Comparison of ENCODE assay signal across 13 cellular contexts in genomic region chr17:4599505-4600281, GRCh38. TPM values are rescaled to one million over a fixed set of nuclear protein-coding genes. Genes with fewer than 3 reads are reported as not detected.
A peak's percentile ranks its signal among the peaks of the same experiment; 100 is the strongest.
DNase-seq lines count a peak whose midpoint lies in the region; ATAC-seq and TF ChIP-seq lines count a peak whose summit lies in the region.
"Had no signal": no experiment of that assay in that cellular context is flagged by ENCODE, and none has a peak within 500 bp of the region (broad histone marks: within the 10 kb centered on the region; RNA-seq: fewer than 3 reads in every experiment).

No MANE protein-coding gene starts in this region.

- POLR2A ChIA-PET in RWPE1 (lab: Yijun Ruan, JAX; ENCODE audit: low non-redundant PET), result no interaction called here
- POLR2A ChIA-PET in naive thymus-derived CD8-positive, alpha-beta T cell (lab: Charles Lee), result interaction anchor here (0.7 kb wide), 1 partner anchor 178 kb away, joined by 3 read pairs; no protein-coding TSS in a partner anchor

- 0 out of 2 replicates have a peak, but pooled peaks cover 9% of the 10 kb centered on the region for H3F3A ChIP-seq in GM23338 (replicated peaks; ENCODE audit: low read depth)
- peaks cover 29% of the 10 kb centered on the region for H3F3A ChIP-seq in neural progenitor cell (ENCODE audit: low read depth)

- DNase-seq in GM23338 (ENCODE audit: low spot score), result peak; percentile 74
- DNase-seq in Peyer's patch, result no peak
- DNase-seq in fibroblast of villous mesenchyme (ENCODE audit: low read depth), result peak; percentile 83
- DNase-seq in neural progenitor cell (ENCODE audit: low spot score), result peak; percentile 70
- no peak for DNase-seq in RWPE1 (ENCODE audit: low spot score)
- no peak for DNase-seq in naive thymus-derived CD8-positive, alpha-beta T cell
- DNase-seq in central memory CD4-positive, alpha-beta T cell, result no peak
- DNase-seq in RKO (ENCODE audit: low spot score), result no peak
- DNase-seq: activated B cell treated with CpG ODN at 0.5 μM for 24 hours; CD4-positive, alpha-beta T cell; midbrain; NCI-H446 treated with DMSO at 0.1 percent for 48 hours had no signal

- peaks cover 20% of the 10 kb centered on the region for H3K27me3 Mint-ChIP-seq in GM23338 (ENCODE audit: insufficient read depth, low read depth, poor library complexity)
- H3K27me3 Mint-ChIP-seq in neural progenitor cell (ENCODE audit: insufficient read depth, low read depth), result peaks cover 5% of the 10 kb centered on the region
- peaks cover 0 to 20% (median 3%) of the 10 kb centered on the region in 5 donors for H3K27me3 Mint-ChIP-seq in naive thymus-derived CD8-positive, alpha-beta T cell

- H3K36me3 Mint-ChIP-seq in GM23338 (ENCODE audit: low read depth) (no peaks in the 10 kb centered on the region), neural progenitor cell (peaks cover 2% of the 10 kb centered on the region)
- no peaks in the 10 kb centered on the region for H3K36me3 Mint-ChIP-seq in naive thymus-derived CD8-positive, alpha-beta T cell

- H2AFZ ChIP-seq in GM23338 (peak overlapping the region; percentile 94; the same call in 1 of the 2 replicates), neural progenitor cell (replicated peaks) (peak overlapping the region; percentile 26)

- H3K4me2 ChIP-seq in GM23338 (peak overlapping the region; percentile 74), neural progenitor cell (peak overlapping the region; percentile 75)

- H3K4me1 Mint-ChIP-seq in GM23338, result peaks cover 38% of the 10 kb centered on the region
- peaks cover 39% of the 10 kb centered on the region for H3K4me1 Mint-ChIP-seq in neural progenitor cell
- H3K4me1 Mint-ChIP-seq in naive thymus-derived CD8-positive, alpha-beta T cell, result peaks cover 0 to 7% (median 4%) of the 10 kb centered on the region in 4 donors

- H3K36me3 ChIP-seq in GM23338 (ENCODE audit: insufficient read depth) (no peaks in the 10 kb centered on the region), Peyer's patch (no peaks in the 10 kb centered on the region), neural progenitor cell (no peaks in the 10 kb centered on the region)

- H3K27me3 ChIP-seq in GM23338 (ENCODE audit: insufficient read depth), result no peaks in the 10 kb centered on the region
- H3K27me3 ChIP-seq in Peyer's patch, result no peaks in the 10 kb centered on the region
- H3K27me3 ChIP-seq in neural progenitor cell, result no peaks in the 10 kb centered on the region

- H3K4me3 ChIP-seq in GM23338, result peak overlapping the region; percentile 45
- H3K4me3 ChIP-seq in Peyer's patch, result no peak overlapping the region
- H3K4me3 ChIP-seq in fibroblast of villous mesenchyme (ENCODE audit: low read depth, low read length), result no peak overlapping the region
- peak overlapping the region; percentile 25 for H3K4me3 ChIP-seq in neural progenitor cell

- peak overlapping the region; percentile 73 for H3K27ac Mint-ChIP-seq in GM23338
- peak overlapping the region; percentile 83 for H3K27ac Mint-ChIP-seq in neural progenitor cell
- peak overlapping the region in 1 of 10 donors; percentile 49 for H3K27ac Mint-ChIP-seq in naive thymus-derived CD8-positive, alpha-beta T cell
- H3K27ac Mint-ChIP-seq: activated B cell treated with CpG ODN at 0.5 μM for 24 hours; CD4-positive, alpha-beta T cell had no signal

- H3K4me3 Mint-ChIP-seq in GM23338, result peak overlapping the region; percentile 61
- H3K4me3 Mint-ChIP-seq in neural progenitor cell, result peak overlapping the region; percentile 69
- no peak overlapping the region for H3K4me3 Mint-ChIP-seq in naive thymus-derived CD8-positive, alpha-beta T cell
- H3K4me3 Mint-ChIP-seq: activated B cell treated with CpG ODN at 0.5 μM for 24 hours; CD4-positive, alpha-beta T cell had no signal

- H3K4me1 ChIP-seq in GM23338 (ENCODE audit: insufficient read depth) (peaks cover 25% of the 10 kb centered on the region), Peyer's patch (peaks cover 0 to 8% (median 0%) of the 10 kb centered on the region in 4 donors), neural progenitor cell (peaks cover 25% of the 10 kb centered on the region)

- no peak for TF ChIP-seq CTCF in GM23338 (conservative IDR thresholded peaks at IDR 0.05; ENCODE audit: low read depth in 2 of 2)
- no peak for TF ChIP-seq CTCF in Peyer's patch (IDR thresholded peaks at IDR 0.05)
- no peak for TF ChIP-seq CTCF in fibroblast of villous mesenchyme (IDR thresholded peaks at IDR 0.05; ENCODE audit: insufficient read depth, low read depth, low read length)
- no peak for TF ChIP-seq CTCF in neural progenitor cell (IDR thresholded peaks at IDR 0.05)
- no peak for TF ChIP-seq CTCF in RWPE1 (conservative IDR thresholded peaks at IDR 0.05; ENCODE audit: low read depth)

- CTCF ChIA-PET in RWPE1 (lab: Yijun Ruan, JAX), result interaction anchor here (0.5 to 2.4 kb wide), 3 partner anchors 33 to 606 kb away, joined by 3 to 7 read pairs (median 5); no protein-coding TSS in a partner anchor

- no peaks in the 10 kb centered on the region for H3K9me2 ChIP-seq in GM23338 (ENCODE audit: insufficient read depth)

- no peak overlapping the region for H3K27ac ChIP-seq in GM23338 (ENCODE audit: low read depth)
- peak overlapping the region in 3 of 4 donors; percentile 46 to 57 (median 57) for H3K27ac ChIP-seq in Peyer's patch
- H3K27ac ChIP-seq in neural progenitor cell, result no peak overlapping the region
- no peak overlapping the region for H3K27ac ChIP-seq in RWPE1

- H3K9ac ChIP-seq in neural progenitor cell, result no peak overlapping the region

- H4K20me1 ChIP-seq in GM23338 (replicated peaks; ENCODE audit: insufficient read depth) (no peaks in the 10 kb centered on the region), neural progenitor cell (ENCODE audit: low read depth) (no peaks in the 10 kb centered on the region)

- H3K9me3 ChIP-seq in Peyer's patch, result no peaks in the 10 kb centered on the region
- H3K9me3 ChIP-seq in neural progenitor cell (ENCODE audit: low read depth), result no peaks in the 10 kb centered on the region

- ATAC-seq in GM23338, result peak; percentile 70
- no peak for ATAC-seq in naive thymus-derived CD8-positive, alpha-beta T cell

- TF ChIP-seq POLR2A in Peyer's patch (IDR thresholded peaks at IDR 0.05), result no peak

- no peaks in the 10 kb centered on the region for H3K79me2 ChIP-seq in GM23338 (replicated peaks; ENCODE audit: insufficient read depth)
- no peaks in the 10 kb centered on the region for H3K79me2 ChIP-seq in neural progenitor cell (ENCODE audit: low read depth)

- no peaks in the 10 kb centered on the region for H3K9me3 Mint-ChIP-seq in GM23338
- no peaks in the 10 kb centered on the region for H3K9me3 Mint-ChIP-seq in neural progenitor cell
- H3K9me3 Mint-ChIP-seq in naive thymus-derived CD8-positive, alpha-beta T cell, result no peaks in the 10 kb centered on the region
- H3K9me3 Mint-ChIP-seq: activated B cell treated with CpG ODN at 0.5 μM for 24 hours; CD4-positive, alpha-beta T cell had no signal

RNA-seq across cellular contexts. Expression of gene SMTNL2, which starts 15.4 kb away (rescaled TPM):
- total RNA-seq in GM23338 (2014; rRNA removed; shearing (Covaris generic)), result 1.7 and 4.3 TPM in 2 replicates
- polyA plus RNA-seq in GM23338 (2016; fragmentation: Nextera tagmentation; extraction: Ambion mirVana), result 1.3 and 3.1 TPM in 2 replicates
- total RNA-seq in Peyer's patch (1 to 10 TPM in 1 of 4 donors, not detected in 3; 1.2 TPM), fibroblast of villous mesenchyme (not detected in 2 replicates), neural progenitor cell (ENCODE audit: low replicate concordance) (3.0 and 5.2 TPM in 2 replicates)
- total RNA-seq in naive thymus-derived CD8-positive, alpha-beta T cell, result not detected
- polyA plus RNA-seq in naive thymus-derived CD8-positive, alpha-beta T cell, result not detected
- total RNA-seq: activated B cell treated with CpG ODN at 0.5 μM for 24 hours; bronchial epithelial cell; CD4-positive, alpha-beta T cell had no signal

RNA-seq across cellular contexts. Expression of gene GGT6, which starts 39.3 kb away (rescaled TPM):
- 0.24 TPM in 1 of 2 replicates, not detected in the other for total RNA-seq in GM23338 (2014; rRNA removed; shearing (Covaris generic))
- 0.12 TPM in 1 of 2 replicates, not detected in the other for polyA plus RNA-seq in GM23338 (2016; fragmentation: Nextera tagmentation; extraction: Ambion mirVana)
- total RNA-seq in Peyer's patch (100 to 1,000 TPM in 2 of 4 donors, 10 to 100 TPM in 2; 26.4 to 199 (median 119) TPM), fibroblast of villous mesenchyme (not detected in 2 replicates), neural progenitor cell (ENCODE audit: low replicate concordance) (not detected in 2 replicates)
- not detected for total RNA-seq in naive thymus-derived CD8-positive, alpha-beta T cell
- not detected for polyA plus RNA-seq in naive thymus-derived CD8-positive, alpha-beta T cell
- total RNA-seq: activated B cell treated with CpG ODN at 0.5 μM for 24 hours; CD4-positive, alpha-beta T cell had no signal

RNA-seq across cellular contexts. Expression of gene ALOX15, which starts 41.8 kb away (rescaled TPM):
- 1.1 and 1.4 TPM in 2 replicates for total RNA-seq in GM23338 (2014; rRNA removed; shearing (Covaris generic))
- 0.28 and 1.2 TPM in 2 replicates for polyA plus RNA-seq in GM23338 (2016; fragmentation: Nextera tagmentation; extraction: Ambion mirVana)
- total RNA-seq in Peyer's patch, result not detected
- total RNA-seq in fibroblast of villous mesenchyme, result not detected in 2 replicates
- total RNA-seq in neural progenitor cell (ENCODE audit: low replicate concordance), result 0.12 TPM in 1 of 2 replicates, not detected in the other
- under 1 TPM; 0.60 TPM for total RNA-seq in naive thymus-derived CD8-positive, alpha-beta T cell
- not detected for polyA plus RNA-seq in naive thymus-derived CD8-positive, alpha-beta T cell
- total RNA-seq: activated B cell treated with CpG ODN at 0.5 μM for 24 hours, bronchial epithelial cell had no signal

RNA-seq across cellular contexts. Expression of gene MYBBP1A, which starts 44.5 kb away (rescaled TPM):
- total RNA-seq in GM23338 (2014; rRNA removed; shearing (Covaris generic)), result 169 and 213 TPM in 2 replicates
- 66.4 and 70.7 TPM in 2 replicates for polyA plus RNA-seq in GM23338 (2016; fragmentation: Nextera tagmentation; extraction: Ambion mirVana)
- total RNA-seq in Peyer's patch, result 100 to 1,000 TPM in 2 of 4 donors, 10 to 100 TPM in 2; 27.1 to 244 (median 91.2) TPM
- total RNA-seq in fibroblast of villous mesenchyme, result 61.7 and 71.2 TPM in 2 replicates
- 17.4 and 44.6 TPM in 2 replicates for total RNA-seq in neural progenitor cell (ENCODE audit: low replicate concordance)
- total RNA-seq in naive thymus-derived CD8-positive, alpha-beta T cell, result 10 to 100 TPM; 84.4 to 88.6 TPM
- polyA plus RNA-seq in naive thymus-derived CD8-positive, alpha-beta T cell, result 10 to 100 TPM; 14.0 to 45.7 (median 28.7) TPM

Comparison
In these comparisons a context has a peak if more than half of its experiments do, and no peak if none do; other contexts are left out.
1. DNase-seq: peak in GM23338 (single experiment), fibroblast of villous mesenchyme (single experiment) and neural progenitor cell (single experiment); none in Peyer's patch (0 of 3), RWPE1 (single experiment), naive thymus-derived CD8-positive, alpha-beta T cell (0 of 10), central memory CD4-positive, alpha-beta T cell (single experiment) and RKO (single experiment).
2. H3K27ac ChIP-seq: peak in Peyer's patch (3 of 4); none in GM23338 (single experiment), neural progenitor cell (single experiment) and RWPE1 (single experiment).
3. H3K4me3 ChIP-seq: peak in GM23338 (single experiment) and neural progenitor cell (single experiment); none in Peyer's patch (0 of 4) and fibroblast of villous mesenchyme (single experiment).
4. H3K4me3 Mint-ChIP-seq: peak in GM23338 (single experiment) and neural progenitor cell (single experiment); none in naive thymus-derived CD8-positive, alpha-beta T cell (0 of 10).
5. RNA of gene GGT6, which starts 39.3 kb away (total RNA-seq): 26.4 to 199 TPM in Peyer's patch; 0.24 TPM in GM23338, not detected in fibroblast of villous mesenchyme, not detected in neural progenitor cell and not detected in naive thymus-derived CD8-positive, alpha-beta T cell; every median in the first group is over 10 times any median in the second.